In the genomic region with DNA sequence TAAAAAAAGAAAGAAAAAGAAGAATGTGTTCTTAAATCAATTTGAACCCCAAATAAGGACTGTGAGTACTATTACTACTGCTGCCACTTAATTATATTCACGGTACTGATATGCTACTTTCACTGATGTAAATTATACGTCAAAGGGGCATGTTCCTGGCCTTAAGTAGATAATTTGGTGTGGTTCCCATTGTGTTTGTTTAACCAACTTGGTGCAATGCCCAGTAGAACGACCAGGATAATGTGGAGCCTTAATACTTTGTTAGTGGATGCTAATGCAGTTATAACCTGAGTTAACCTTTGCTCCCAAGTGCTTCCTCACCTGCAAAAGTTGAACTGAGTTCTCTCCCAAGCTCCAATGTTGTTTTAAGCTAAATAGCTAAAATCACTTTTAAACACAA, we compare ENCODE assay signal across 15 cellular contexts.
"Had no signal": no experiment of that assay in that cellular context is flagged by ENCODE, and none has a peak within 500 bp of the region (broad histone marks: within the 10 kb centered on the region; RNA-seq: fewer than 3 reads in every experiment).

No MANE protein-coding gene starts in this region.

- H3K36me3 Mint-ChIP-seq: activated naive CD8-positive, alpha-beta T cell treated with anti-CD3 and anti-CD28 coated beads, Interleukin-2, amount 10 ng/mL, durations not matched to agents 7 days and 5 days; natural killer cell treated with Interleukin-12 subunit alpha and Interleukin-12 subunit beta and Interleukin-15 and Interleukin-18, amount 100 ng/mL, for 72 hours had no signal

- H3K4me3 ChIP-seq: esophagus squamous epithelium, thoracic aorta had no signal

- ATAC-seq: left cardiac atrium; natural killer cell treated with Interleukin-12 subunit alpha and Interleukin-12 subunit beta and Interleukin-15 and Interleukin-18, amount 100 ng/mL, for 72 hours; stimulated activated naive CD8-positive, alpha-beta T cell treated with anti-CD3 and anti-CD28 coated beads, Interleukin-15, amount 100 ng/mL, for 72 hours had no signal

- H3K27me3 Mint-ChIP-seq: activated naive CD8-positive, alpha-beta T cell treated with anti-CD3 and anti-CD28 coated beads, Interleukin-2, amount 10 ng/mL, durations not matched to agents 7 days and 5 days; stimulated activated naive CD8-positive, alpha-beta T cell treated with anti-CD3 and anti-CD28 coated beads, Interleukin-15, amount 100 ng/mL, for 72 hours had no signal

- H3K4me3 Mint-ChIP-seq: activated naive CD8-positive, alpha-beta T cell treated with anti-CD3 and anti-CD28 coated beads, Interleukin-2, amount 10 ng/mL, durations not matched to agents 7 days and 5 days; natural killer cell treated with Interleukin-12 subunit alpha and Interleukin-12 subunit beta and Interleukin-15 and Interleukin-18, amount 100 ng/mL, for 72 hours; stimulated activated naive CD8-positive, alpha-beta T cell treated with anti-CD3 and anti-CD28 coated beads, Interleukin-15, amount 100 ng/mL, for 72 hours; T-helper 2 cell treated with Interferon-gamma antibody and Interleukin-4, amounts not matched to agents 5 μg/mL and 100 μg/mL, for 36 hours had no signal

- H3K9me3 ChIP-seq: esophagus squamous epithelium, thoracic aorta had no signal

- H3K36me3 ChIP-seq: esophagus squamous epithelium, thoracic aorta had no signal

- H3K9me3 Mint-ChIP-seq: activated naive CD8-positive, alpha-beta T cell treated with anti-CD3 and anti-CD28 coated beads, Interleukin-2, amount 10 ng/mL, durations not matched to agents 7 days and 5 days; natural killer cell treated with Interleukin-12 subunit alpha and Interleukin-12 subunit beta and Interleukin-15 and Interleukin-18, amount 100 ng/mL, for 72 hours; stimulated activated naive CD8-positive, alpha-beta T cell treated with anti-CD3 and anti-CD28 coated beads, Interleukin-15, amount 100 ng/mL, for 72 hours; T-helper 2 cell treated with Interferon-gamma antibody and Interleukin-4, amounts not matched to agents 5 μg/mL and 100 μg/mL, for 36 hours had no signal

- DNase-seq: activated CD4-positive, alpha-beta T cell treated with anti-CD3 and anti-CD28 coated beads, Interleukin-2, amount 50 U/mL, for 4 hours; activated naive CD8-positive, alpha-beta T cell treated with anti-CD3 and anti-CD28 coated beads, Interleukin-2, amount 10 ng/mL, durations not matched to agents 7 days and 5 days; anterior cingulate cortex; esophagus squamous epithelium; foreskin fibroblast; glutamatergic neuron; left cardiac atrium; mammary epithelial cell; nucleus accumbens; stimulated activated CD4-positive, alpha-beta T cell treated with anti-CD3 and anti-CD28 coated beads, Interleukin-15, amount 100 ng/mL, for 24 hours; stimulated activated CD4-positive, alpha-beta T cell treated with anti-CD3 and anti-CD28 coated beads, Interleukin-4, amount 100 ng/mL, for 4 hours; stimulated activated naive CD8-positive, alpha-beta T cell treated with anti-CD3 and anti-CD28 coated beads, Interleukin-15, amount 100 ng/mL, for 72 hours had no signal

- H3K27ac Mint-ChIP-seq: activated naive CD8-positive, alpha-beta T cell treated with anti-CD3 and anti-CD28 coated beads, Interleukin-2, amount 10 ng/mL, durations not matched to agents 7 days and 5 days; natural killer cell treated with Interleukin-12 subunit alpha and Interleukin-12 subunit beta and Interleukin-15 and Interleukin-18, amount 100 ng/mL, for 72 hours; stimulated activated naive CD8-positive, alpha-beta T cell treated with anti-CD3 and anti-CD28 coated beads, Interleukin-15, amount 100 ng/mL, for 72 hours; T-helper 2 cell treated with Interferon-gamma antibody and Interleukin-4, amounts not matched to agents 5 μg/mL and 100 μg/mL, for 36 hours had no signal
